1 cellular context compared by ENCODE assay signal in genomic region chr21:43359081-43359822, GRCh38.
TF ChIP-seq lines count a peak whose summit lies in the region.

No MANE protein-coding gene starts in this region.

TF ChIP-seq in SK-N-SH, 30 proteins besides CTCF, POLR2A, EP300 and RAD21 (continued from another document):
- no peak for TF ChIP-seq REST (IDR thresholded peaks at IDR 0.05; ENCODE audit: low read depth, low read length)
- TF ChIP-seq PBX3 (IDR thresholded peaks at IDR 0.05) = no peak
